ENCODE assay signal across 28 cellular contexts in genomic region chr20:32796383-32797159, GRCh38. TPM values are rescaled to one million over a fixed set of nuclear protein-coding genes. Genes with fewer than 3 reads are reported as not detected.
A peak's percentile ranks its signal among the peaks of the same experiment; 100 is the strongest.
DNase-seq lines count a peak whose midpoint lies in the region; ATAC-seq and TF ChIP-seq lines count a peak whose summit lies in the region.
"Had no signal": no experiment of that assay in that cellular context is flagged by ENCODE, and none has a peak within 500 bp of the region (broad histone marks: within the 10 kb centered on the region; RNA-seq: fewer than 3 reads in every experiment).

No MANE protein-coding gene starts in this region.

- no peaks in the 10 kb centered on the region for H4K20me1 ChIP-seq in KMS-11 (ENCODE audit: insufficient read depth)

- H3K9ac ChIP-seq in KMS-11, result peak overlapping the region; percentile 29; the same call in 1 of the 2 replicates

- no peaks in the 10 kb centered on the region for H3K27me3 ChIP-seq in KMS-11 (ENCODE audit: insufficient read depth, low read depth)
- H3K27me3 ChIP-seq: body of pancreas, suprapubic skin, vagina had no signal

- DNase-seq in activated CD8-positive, alpha-beta T cell treated with anti-CD3 and anti-CD28 coated beads for 36 hours, result no peak
- DNase-seq in activated CD8-positive, alpha-beta T cell treated with anti-CD3 and anti-CD28 coated beads, Interleukin-2, amount 10 ng/mL, durations not matched to agents 7 days and 5 days, result no peak
- no peak for DNase-seq in central memory CD8-positive, alpha-beta T cell (ENCODE audit: low spot score in 2 of 2)
- DNase-seq in neural crest cell (ENCODE audit: low read depth, low spot score) (no peak), type B pancreatic cell (ENCODE audit: extremely low spot score, unreplicated experiment) (no peak), NCI-H446 treated with DMSO at 0.1 percent for 48 hours (lab: John Stamatoyannopoulos, UW) (no peak)
- no peak for DNase-seq in stimulated activated CD4-positive, alpha-beta T cell treated with anti-CD3 and anti-CD28 coated beads, Interleukin-4, amount 100 ng/mL, for 4 hours
- DNase-seq: activated T-cell treated with anti-CD3 and anti-CD28 coated beads, Interleukin-2, amount 50 U/mL, for 24 hours; body of pancreas; C1 segment of cervical spinal cord; cortex of kidney; DMS 273 treated with DMSO at 0.1 percent for 48 hours; HFFc6; left ventricle myocardium superior; MM.1S; NCI-H1436; NCI-H748 treated with DMSO at 0.1 percent for 48 hours; nucleus accumbens; retina; SHP77 treated with DMSO at 0.1 percent for 48 hours; stimulated activated CD4-positive, alpha-beta T cell treated with anti-CD3 and anti-CD28 coated beads, Interleukin-12 subunit alpha, Interleukin-12 subunit beta, amount 100 ng/mL, for 4 hours; stimulated activated CD8-positive, alpha-beta memory T cell treated with anti-CD3 and anti-CD28 coated beads, Interleukin-4, amount 100 ng/mL, for 48 hours; T-helper 1 cell had no signal

- peaks cover 39% of the 10 kb centered on the region for H3K4me1 Mint-ChIP-seq in activated CD8-positive, alpha-beta T cell treated with anti-CD3 and anti-CD28 coated beads for 36 hours (ENCODE audit: low read depth)
- peaks cover 30% of the 10 kb centered on the region for H3K4me1 Mint-ChIP-seq in activated CD8-positive, alpha-beta T cell treated with anti-CD3 and anti-CD28 coated beads, Interleukin-2, amount 10 ng/mL, durations not matched to agents 7 days and 5 days (ENCODE audit: low read depth)
- peaks cover 7% of the 10 kb centered on the region for H3K4me1 Mint-ChIP-seq in central memory CD8-positive, alpha-beta T cell
- H3K4me1 Mint-ChIP-seq in neural crest cell (peaks cover 23% of the 10 kb centered on the region), type B pancreatic cell (ENCODE audit: unreplicated experiment) (peaks cover 14% of the 10 kb centered on the region)

- H3K4me3 Mint-ChIP-seq in activated CD8-positive, alpha-beta T cell treated with anti-CD3 and anti-CD28 coated beads for 36 hours, result no peak overlapping the region
- no peak overlapping the region for H3K4me3 Mint-ChIP-seq in activated CD8-positive, alpha-beta T cell treated with anti-CD3 and anti-CD28 coated beads, Interleukin-2, amount 10 ng/mL, durations not matched to agents 7 days and 5 days
- no peak overlapping the region for H3K4me3 Mint-ChIP-seq in central memory CD8-positive, alpha-beta T cell
- H3K4me3 Mint-ChIP-seq in neural crest cell, result no peak overlapping the region
- no peak overlapping the region for H3K4me3 Mint-ChIP-seq in type B pancreatic cell
- H3K4me3 Mint-ChIP-seq: activated T-cell treated with anti-CD3 and anti-CD28 coated beads, Interleukin-2, amount 50 U/mL, for 24 hours; HFFc6 had no signal

- no peak overlapping the region for H2AFZ ChIP-seq in KMS-11 (ENCODE audit: low read depth)

- H3K36me3 ChIP-seq in KMS-11 (ENCODE audit: insufficient read depth), result no peaks in the 10 kb centered on the region; the same call in 1 of the 2 replicates
- H3K36me3 ChIP-seq: vagina had no signal

- H3K4me1 ChIP-seq in KMS-11 (ENCODE audit: low read depth, poor library complexity, severe bottlenecking), result peaks cover 62% of the 10 kb centered on the region
- H3K4me1 ChIP-seq: body of pancreas had no signal

- no peaks in the 10 kb centered on the region for H3K9me3 Mint-ChIP-seq in activated CD8-positive, alpha-beta T cell treated with anti-CD3 and anti-CD28 coated beads for 36 hours
- H3K9me3 Mint-ChIP-seq in activated CD8-positive, alpha-beta T cell treated with anti-CD3 and anti-CD28 coated beads, Interleukin-2, amount 10 ng/mL, durations not matched to agents 7 days and 5 days (ENCODE audit: insufficient read depth), result no peaks in the 10 kb centered on the region
- H3K9me3 Mint-ChIP-seq in central memory CD8-positive, alpha-beta T cell, result no peaks in the 10 kb centered on the region
- H3K9me3 Mint-ChIP-seq in neural crest cell, result no peaks in the 10 kb centered on the region
- no peaks in the 10 kb centered on the region for H3K9me3 Mint-ChIP-seq in type B pancreatic cell
- H3K9me3 Mint-ChIP-seq: activated naive CD4-positive, alpha-beta T cell treated with anti-CD3 and anti-CD28 coated beads, Interleukin-2, amount 50 U/mL, for 72 hours; activated T-cell treated with anti-CD3 and anti-CD28 coated beads, Interleukin-2, amount 50 U/mL, for 24 hours; HFFc6 had no signal

- ATAC-seq in activated CD8-positive, alpha-beta T cell treated with anti-CD3 and anti-CD28 coated beads for 36 hours, result no peak
- ATAC-seq in activated CD8-positive, alpha-beta T cell treated with anti-CD3 and anti-CD28 coated beads, Interleukin-2, amount 10 ng/mL, durations not matched to agents 7 days and 5 days, result no peak
- no peak for ATAC-seq in central memory CD8-positive, alpha-beta T cell (replicated peaks; ENCODE audit: extremely low read depth, poor library complexity, severe bottlenecking)
- ATAC-seq: body of pancreas, left ventricle myocardium superior had no signal

- CTCF ChIA-PET in activated CD8-positive, alpha-beta T cell treated with anti-CD3 and anti-CD28 coated beads for 36 hours (lab: Charles Lee), result interaction anchor here (1.0 to 1.8 kb wide), 5 partner anchors 8 to 18 kb away, joined by 3 to 12 read pairs (median 3); no protein-coding TSS in a partner anchor
- CTCF ChIA-PET in activated CD8-positive, alpha-beta T cell treated with anti-CD3 and anti-CD28 coated beads, Interleukin-2, amount 10 ng/mL, durations not matched to agents 7 days and 5 days (lab: Charles Lee), result interaction anchor here (0.7 to 4.2 kb wide), 6 partner anchors 18 to 300 kb away, joined by 3 to 22 read pairs (median 4); partner anchors contain the start of gene C20orf203

- peak overlapping the region; percentile 76 for H3K4me2 ChIP-seq in KMS-11

- intact Hi-C loops in activated CD8-positive, alpha-beta T cell treated with anti-CD3 and anti-CD28 coated beads for 36 hours (cut with micrococcal nuclease), result loop anchor here (10.0 kb wide), 1 partner anchor 298 kb away; no protein-coding TSS in a partner anchor

- no peaks in the 10 kb centered on the region for H3K27me3 Mint-ChIP-seq in activated CD8-positive, alpha-beta T cell treated with anti-CD3 and anti-CD28 coated beads for 36 hours
- no peaks in the 10 kb centered on the region for H3K27me3 Mint-ChIP-seq in activated CD8-positive, alpha-beta T cell treated with anti-CD3 and anti-CD28 coated beads, Interleukin-2, amount 10 ng/mL, durations not matched to agents 7 days and 5 days (ENCODE audit: low read depth)
- H3K27me3 Mint-ChIP-seq in central memory CD8-positive, alpha-beta T cell, result no peaks in the 10 kb centered on the region
- H3K27me3 Mint-ChIP-seq in neural crest cell (ENCODE audit: low read depth) (no peaks in the 10 kb centered on the region), type B pancreatic cell (no peaks in the 10 kb centered on the region)
- H3K27me3 Mint-ChIP-seq: activated T-cell treated with anti-CD3 and anti-CD28 coated beads, Interleukin-2, amount 50 U/mL, for 24 hours had no signal

- no peaks in the 10 kb centered on the region for H3K79me2 ChIP-seq in KMS-11 (ENCODE audit: insufficient read depth, low read depth)

- H3K4me3 ChIP-seq in KMS-11 (IDR thresholded peaks at IDR 0.05; ENCODE audit: insufficient read depth, low read depth, low read length), result no peak overlapping the region
- H3K4me3 ChIP-seq: body of pancreas, suprapubic skin, vagina had no signal

- POLR2A ChIA-PET in activated CD8-positive, alpha-beta T cell treated with anti-CD3 and anti-CD28 coated beads for 36 hours (lab: Charles Lee), result interaction anchor here (1.0 kb wide), 1 partner anchor 38 kb away, joined by 3 read pairs; no protein-coding TSS in a partner anchor
- POLR2A ChIA-PET in activated CD8-positive, alpha-beta T cell treated with anti-CD3 and anti-CD28 coated beads, Interleukin-2, amount 10 ng/mL, durations not matched to agents 7 days and 5 days (lab: Charles Lee), result no interaction called here

- peak overlapping the region; percentile 73 for H3K27ac ChIP-seq in KMS-11
- H3K27ac ChIP-seq: body of pancreas, HL-60, suprapubic skin, vagina had no signal

- peak overlapping the region; percentile 18 for H3K27ac Mint-ChIP-seq in activated CD8-positive, alpha-beta T cell treated with anti-CD3 and anti-CD28 coated beads for 36 hours
- no peak overlapping the region for H3K27ac Mint-ChIP-seq in activated CD8-positive, alpha-beta T cell treated with anti-CD3 and anti-CD28 coated beads, Interleukin-2, amount 10 ng/mL, durations not matched to agents 7 days and 5 days
- peak overlapping the region; percentile 13 for H3K27ac Mint-ChIP-seq in central memory CD8-positive, alpha-beta T cell (ENCODE audit: low read depth)
- H3K27ac Mint-ChIP-seq in neural crest cell (ENCODE audit: unreplicated experiment) (peak overlapping the region; percentile 87), type B pancreatic cell (no peak overlapping the region)
- H3K27ac Mint-ChIP-seq: activated T-cell treated with anti-CD3 and anti-CD28 coated beads, Interleukin-2, amount 50 U/mL, for 24 hours; HFFc6 had no signal

- no peak for TF ChIP-seq CTCF in activated CD8-positive, alpha-beta T cell treated with anti-CD3 and anti-CD28 coated beads for 36 hours (IDR thresholded peaks at IDR 0.05)
- TF ChIP-seq CTCF in KMS-11 (conservative IDR thresholded peaks at IDR 0.05; ENCODE audit: low read depth, low read length) (no peak), neural crest cell (conservative IDR thresholded peaks at IDR 0.05) (no peak), type B pancreatic cell (conservative IDR thresholded peaks at IDR 0.05) (no peak)

- no peaks in the 10 kb centered on the region for H3K36me3 Mint-ChIP-seq in activated CD8-positive, alpha-beta T cell treated with anti-CD3 and anti-CD28 coated beads for 36 hours (ENCODE audit: low read depth)
- peaks cover 9% of the 10 kb centered on the region for H3K36me3 Mint-ChIP-seq in activated CD8-positive, alpha-beta T cell treated with anti-CD3 and anti-CD28 coated beads, Interleukin-2, amount 10 ng/mL, durations not matched to agents 7 days and 5 days (ENCODE audit: low read depth)
- peaks cover 2% of the 10 kb centered on the region for H3K36me3 Mint-ChIP-seq in central memory CD8-positive, alpha-beta T cell (ENCODE audit: insufficient read depth)
- H3K36me3 Mint-ChIP-seq in neural crest cell (ENCODE audit: low read depth), result peaks cover 11% of the 10 kb centered on the region
- H3K36me3 Mint-ChIP-seq in type B pancreatic cell, result peaks cover 10% of the 10 kb centered on the region
- H3K36me3 Mint-ChIP-seq: activated naive CD4-positive, alpha-beta T cell treated with anti-CD3 and anti-CD28 coated beads, Interleukin-2, amount 50 U/mL, for 72 hours had no signal

RNA-seq across cellular contexts. Expression of gene MAPRE1, which starts 23.2 kb away (rescaled TPM):
- total RNA-seq in activated CD8-positive, alpha-beta T cell treated with anti-CD3 and anti-CD28 coated beads for 36 hours, result 100 to 1,000 TPM; 112 to 119 TPM
- 100 to 1,000 TPM; 137 to 142 TPM for total RNA-seq in activated CD8-positive, alpha-beta T cell treated with anti-CD3 and anti-CD28 coated beads, Interleukin-2, amount 10 ng/mL, durations not matched to agents 7 days and 5 days
- 291 and 304 TPM in 2 replicates for total RNA-seq in neural crest cell
- 144 and 189 TPM in 2 replicates for total RNA-seq in type B pancreatic cell (ENCODE audit: low replicate concordance)

RNA-seq across cellular contexts. Expression of gene DNMT3B, which starts 34.4 kb away (rescaled TPM):
- total RNA-seq in activated CD8-positive, alpha-beta T cell treated with anti-CD3 and anti-CD28 coated beads for 36 hours, result 1 to 10 TPM; 2.9 TPM
- total RNA-seq in activated CD8-positive, alpha-beta T cell treated with anti-CD3 and anti-CD28 coated beads, Interleukin-2, amount 10 ng/mL, durations not matched to agents 7 days and 5 days, result 10 to 100 TPM in 1 of 2 experiments, 1 to 10 TPM in 1; 9.0 to 10.0 TPM
- 57.3 and 58.0 TPM in 2 replicates for total RNA-seq in neural crest cell
- total RNA-seq in type B pancreatic cell (ENCODE audit: low replicate concordance), result 18.2 and 19.7 TPM in 2 replicates

RNA-seq across cellular contexts. Expression of gene COMMD7, which starts 53.3 kb away (rescaled TPM):
- 10 to 100 TPM; 30.7 to 34.0 TPM for total RNA-seq in activated CD8-positive, alpha-beta T cell treated with anti-CD3 and anti-CD28 coated beads for 36 hours
- 10 to 100 TPM; 65.5 to 68.4 TPM for total RNA-seq in activated CD8-positive, alpha-beta T cell treated with anti-CD3 and anti-CD28 coated beads, Interleukin-2, amount 10 ng/mL, durations not matched to agents 7 days and 5 days
- total RNA-seq in neural crest cell (60.4 and 65.3 TPM in 2 replicates), type B pancreatic cell (ENCODE audit: low replicate concordance) (72.3 and 82.3 TPM in 2 replicates)

Comparison
In these comparisons a context has a peak if more than half of its experiments do, and no peak if none do; other contexts are left out.
1. H3K27ac Mint-ChIP-seq: peak in activated CD8-positive, alpha-beta T cell treated with anti-CD3 and anti-CD28 coated beads for 36 hours (single experiment), central memory CD8-positive, alpha-beta T cell (single experiment) and neural crest cell (single experiment); none in activated CD8-positive, alpha-beta T cell treated with anti-CD3 and anti-CD28 coated beads, Interleukin-2, amount 10 ng/mL, durations not matched to agents 7 days and 5 days (single experiment) and type B pancreatic cell (single experiment).